In the genomic region with DNA sequence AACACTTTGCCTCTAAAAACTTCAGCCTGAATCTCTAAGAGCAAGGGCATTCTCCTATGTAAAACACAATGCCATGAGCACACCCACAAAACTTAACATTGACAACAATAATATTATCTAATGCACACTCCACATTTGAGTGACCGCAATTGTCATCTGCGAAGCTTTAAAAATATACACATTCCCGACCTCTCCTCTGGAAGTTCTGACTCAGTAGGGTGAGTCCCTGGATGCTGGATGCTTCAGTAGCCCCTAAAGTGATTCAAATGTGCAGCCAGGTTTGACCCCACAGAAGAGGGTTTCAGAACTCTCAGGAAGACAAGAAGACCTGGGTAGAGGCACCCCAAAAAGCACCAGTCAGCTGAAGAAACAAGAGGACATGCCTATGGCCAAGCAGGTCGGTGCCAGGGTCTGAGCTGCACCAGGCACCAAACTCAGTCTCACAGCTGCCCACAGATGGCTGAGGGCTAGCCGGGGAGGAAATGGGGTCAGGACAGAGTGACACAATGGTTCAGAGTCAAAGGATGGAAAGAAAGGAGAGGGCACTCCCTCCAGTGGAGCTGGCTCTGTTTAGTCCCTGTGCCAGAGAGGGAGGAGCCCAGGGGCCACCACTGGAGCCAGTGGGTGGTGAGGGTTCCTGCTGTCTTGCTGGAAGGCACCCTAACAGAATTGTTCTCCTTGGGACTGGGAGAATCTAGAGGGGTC, we compare ENCODE assay signal across 12 cellular contexts. TPM values are rescaled to one million over a fixed set of nuclear protein-coding genes. Genes with fewer than 3 reads are reported as not detected.
DNase-seq lines count a peak whose midpoint lies in the region; ATAC-seq and TF ChIP-seq lines count a peak whose summit lies in the region.
"Had no signal": no experiment of that assay in that cellular context is flagged by ENCODE, and none has a peak within 500 bp of the region (broad histone marks: within the 10 kb centered on the region; RNA-seq: fewer than 3 reads in every experiment).

No MANE protein-coding gene starts in this region.

- H3K36me3 ChIP-seq in BLaER1 treated with 17β-estradiol and CSF1 and Interleukin-3, amounts not matched to agents 10 nM and 100 nM: peaks cover 0 to 35% (median 5%) of the 10 kb centered on the region in 11 experiments; a peak in 7 of 22 replicates
- H3K36me3 ChIP-seq in neural progenitor cell (no peaks in the 10 kb centered on the region), vagina (no peaks in the 10 kb centered on the region)
- H3K36me3 ChIP-seq: neutrophil had no signal

- no peaks in the 10 kb centered on the region for H3K27me3 ChIP-seq in BLaER1 treated with 17β-estradiol and CSF1 and Interleukin-3, amounts not matched to agents 10 nM and 100 nM
- H3K27me3 ChIP-seq in neural progenitor cell (no peaks in the 10 kb centered on the region), vagina (no peaks in the 10 kb centered on the region)
- H3K27me3 ChIP-seq: neutrophil had no signal

- peak overlapping the region; percentile 73 for H3K27ac Mint-ChIP-seq in neural progenitor cell
- H3K27ac Mint-ChIP-seq: activated CD4-positive, alpha-beta T cell treated with anti-CD3 and anti-CD28 coated beads, Interleukin-2, amount 10 ng/mL, durations not matched to agents 24 days and 14 days had no signal

- peaks cover 14% of the 10 kb centered on the region for H3F3A ChIP-seq in neural progenitor cell (ENCODE audit: low read depth)

- H2AFZ ChIP-seq in neural progenitor cell (replicated peaks): no peak overlapping the region

- peak overlapping the region; percentile 34 to 98 (median 91); a peak in 19 of 22 replicates for H3K27ac ChIP-seq in BLaER1 treated with 17β-estradiol and CSF1 and Interleukin-3, amounts not matched to agents 10 nM and 100 nM
- H3K27ac ChIP-seq in neural progenitor cell: no peak overlapping the region
- no peak overlapping the region for H3K27ac ChIP-seq in vagina
- H3K27ac ChIP-seq: neutrophil had no signal

- DNase-seq in RPMI7951 (ENCODE audit: low read depth) (peak; percentile 7), left cardiac atrium (peak; percentile 50), neural progenitor cell (ENCODE audit: low spot score) (no peak), NCI-H82 (lab: John Stamatoyannopoulos, UW) (no peak), vagina (ENCODE audit: extremely low spot score in 2 of 2) (no peak)
- no peak for DNase-seq in activated effector memory CD4-positive, alpha-beta T cell treated with Interleukin-2 at 50 U/mL for 16 hours
- DNase-seq: activated CD4-positive, alpha-beta T cell treated with anti-CD3 and anti-CD28 coated beads, Interleukin-2, amount 10 ng/mL, durations not matched to agents 24 days and 14 days; foreskin fibroblast; NCI-H2081 treated with DMSO at 0.1 percent for 48 hours had no signal

- peaks cover 6% of the 10 kb centered on the region for H3K9me3 Mint-ChIP-seq in neural progenitor cell
- H3K9me3 Mint-ChIP-seq: activated CD4-positive, alpha-beta T cell treated with anti-CD3 and anti-CD28 coated beads, Interleukin-2, amount 10 ng/mL, durations not matched to agents 24 days and 14 days had no signal

- peaks cover 76% of the 10 kb centered on the region for H3K79me2 ChIP-seq in neural progenitor cell (ENCODE audit: low read depth)

- H3K9ac ChIP-seq in BLaER1 treated with 17β-estradiol and CSF1 and Interleukin-3, amounts not matched to agents 10 nM and 100 nM: peak overlapping the region in 7 of 11 experiments; percentile 1 to 87 (median 12); a peak in 6 of 22 replicates
- H3K9ac ChIP-seq in neural progenitor cell: no peak overlapping the region

- intact Hi-C loops in left cardiac atrium (cut with DNase I): no loop called here
- intact Hi-C loops in vagina (cut with DNase I): no loop called here

- TF ChIP-seq CTCF in neural progenitor cell (IDR thresholded peaks at IDR 0.05) (no peak), vagina (IDR thresholded peaks at IDR 0.05) (no peak)

- TF ChIP-seq POLR2A in vagina (IDR thresholded peaks at IDR 0.05): no peak

- H3K27me3 Mint-ChIP-seq in neural progenitor cell (ENCODE audit: insufficient read depth, low read depth): peaks cover 5% of the 10 kb centered on the region
- H3K27me3 Mint-ChIP-seq: activated CD4-positive, alpha-beta T cell treated with anti-CD3 and anti-CD28 coated beads, Interleukin-2, amount 10 ng/mL, durations not matched to agents 24 days and 14 days had no signal

- H3K4me2 ChIP-seq in BLaER1 treated with 17β-estradiol and CSF1 and Interleukin-3, amounts not matched to agents 10 nM and 100 nM: peak overlapping the region; percentile 85 to 99 (median 93)
- no peak overlapping the region for H3K4me2 ChIP-seq in neural progenitor cell

- H3K36me3 Mint-ChIP-seq in neural progenitor cell: peaks cover 45% of the 10 kb centered on the region

- ATAC-seq in left cardiac atrium: peak; percentile 35 to 49
- ATAC-seq in GM21723 (IDR thresholded peaks at IDR 0.05; ENCODE audit: unreplicated experiment): no peak

- peaks cover 0 to 26% (median 0%) of the 10 kb centered on the region in 11 experiments; a peak in 4 of 22 replicates for H4K20me1 ChIP-seq in BLaER1 treated with 17β-estradiol and CSF1 and Interleukin-3, amounts not matched to agents 10 nM and 100 nM
- peaks cover 44% of the 10 kb centered on the region for H4K20me1 ChIP-seq in neural progenitor cell (ENCODE audit: low read depth)

- H3K4me1 Mint-ChIP-seq in neural progenitor cell: peaks cover 59% of the 10 kb centered on the region

- H3K4me3 Mint-ChIP-seq in neural progenitor cell: peak overlapping the region; percentile 63
- H3K4me3 Mint-ChIP-seq: activated CD4-positive, alpha-beta T cell treated with anti-CD3 and anti-CD28 coated beads, Interleukin-2, amount 10 ng/mL, durations not matched to agents 24 days and 14 days had no signal

- peaks cover 89 to 97% (median 94%) of the 10 kb centered on the region in 10 experiments for H3K4me1 ChIP-seq in BLaER1 treated with 17β-estradiol and CSF1 and Interleukin-3, amounts not matched to agents 10 nM and 100 nM
- H3K4me1 ChIP-seq in neural progenitor cell (peaks cover 29% of the 10 kb centered on the region), vagina (peaks cover 65% of the 10 kb centered on the region)

- H3K9me3 ChIP-seq in BLaER1 treated with 17β-estradiol and CSF1 and Interleukin-3, amounts not matched to agents 10 nM and 100 nM (replicated peaks in 1 of 11): no peaks in the 10 kb centered on the region
- H3K9me3 ChIP-seq in neural progenitor cell (ENCODE audit: low read depth) (no peaks in the 10 kb centered on the region), vagina (no peaks in the 10 kb centered on the region)
- H3K9me3 ChIP-seq: neutrophil had no signal

- H3K4me3 ChIP-seq in BLaER1 treated with 17β-estradiol and CSF1 and Interleukin-3, amounts not matched to agents 10 nM and 100 nM: peak overlapping the region in 1 of 10 experiments; percentile 17; a peak in 2 of 20 replicates
- H3K4me3 ChIP-seq in neural progenitor cell: no peak overlapping the region
- no peak overlapping the region for H3K4me3 ChIP-seq in vagina

RNA-seq across cellular contexts. Expression of a gene that starts 17.4 kb away (rescaled TPM):
- 0.49 and 1.1 TPM in 2 replicates for total RNA-seq in RPMI7951 (2014; rRNA removed; shearing (Covaris generic))
- total RNA-seq in left cardiac atrium: 10 to 100 TPM; 21.2 to 21.7 TPM
- 20.7 and 27.4 TPM in 2 replicates for total RNA-seq in neural progenitor cell (ENCODE audit: low replicate concordance)
- 52.1 TPM for total RNA-seq in vagina

RNA-seq across cellular contexts. Expression of a gene that starts 39.0 kb away (rescaled TPM):
- 4.6 and 9.1 TPM in 2 replicates for total RNA-seq in RPMI7951 (2014; rRNA removed; shearing (Covaris generic))
- total RNA-seq in left cardiac atrium (10 to 100 TPM; 34.7 to 41.7 TPM), neural progenitor cell (ENCODE audit: low replicate concordance) (52.0 and 72.9 TPM in 2 replicates), vagina (90.1 TPM)

Comparison
In these comparisons a context has a peak if more than half of its experiments do, and no peak if none do; other contexts are left out.
1. H3K27ac ChIP-seq: peak in BLaER1 treated with 17β-estradiol and CSF1 and Interleukin-3, amounts not matched to agents 10 nM and 100 nM (11 of 11); none in neural progenitor cell (single experiment) and vagina (single experiment).
2. DNase-seq: peak in RPMI7951 (single experiment) and left cardiac atrium (single experiment); none in neural progenitor cell (single experiment), NCI-H82 (single experiment), vagina (0 of 2) and activated effector memory CD4-positive, alpha-beta T cell treated with Interleukin-2 at 50 U/mL for 16 hours (single experiment).
3. RNA of a gene that starts 17.4 kb away (total RNA-seq): 52.1 TPM in vagina (single experiment), 21.2 to 21.7 TPM in left cardiac atrium and 20.7 to 27.4 TPM in neural progenitor cell; 0.49 to 1.1 TPM in RPMI7951; every median in the first group is over 10 times any median in the second.